23 cellular contexts compared by ENCODE assay signal in genomic region chr6:42212442-42212841, GRCh38. TPM values are rescaled to one million over a fixed set of nuclear protein-coding genes. Genes with fewer than 3 reads are reported as not detected.
DNase-seq lines count a peak whose midpoint lies in the region; ATAC-seq and TF ChIP-seq lines count a peak whose summit lies in the region.
"Had no signal": no experiment of that assay in that cellular context is flagged by ENCODE, and none has a peak within 500 bp of the region (broad histone marks: within the 10 kb centered on the region; RNA-seq: fewer than 3 reads in every experiment).

No MANE protein-coding gene starts in this region.

- TF ChIP-seq EP300 in SK-N-SH (IDR thresholded peaks at IDR 0.05; ENCODE audit: borderline replicate concordance in 1 of 2, low read depth in 1 of 2, low read length in 1 of 2), result no peak

- no peaks in the 10 kb centered on the region for H3K9me3 ChIP-seq in OCI-LY3 (ENCODE audit: insufficient read depth, low read length)
- H3K9me3 ChIP-seq in SK-N-SH, result no peaks in the 10 kb centered on the region
- H3K9me3 ChIP-seq: Caco-2 had no signal

- H3K4me2 ChIP-seq in OCI-LY3 (ENCODE audit: low read length) (peak overlapping the region; percentile 75), SK-N-SH (no peak overlapping the region)

- WGBS in SK-N-SH (ENCODE audit: low lambda C conversion rate), result 58% methylated on average over 3 of the region's 3 CpGs

- ATAC-seq in foreskin keratinocyte (no peak), GM21515 (IDR thresholded peaks at IDR 0.05; ENCODE audit: unreplicated experiment) (no peak), sciatic nerve (no peak)

- H3K4me1 ChIP-seq in OCI-LY3 (ENCODE audit: low read length) (peaks cover 54% of the 10 kb centered on the region), SK-N-SH (ENCODE audit: control insufficient read depth in 1 of 2, insufficient read depth in 2 of 2, low read depth in 1 of 2, low read length in 1 of 2) (peaks cover 8 to 9% of the 10 kb centered on the region in 2 experiments; a peak in 2 of 4 replicates), foreskin keratinocyte (peaks cover 19% of the 10 kb centered on the region)

- intact Hi-C loops in sciatic nerve (cut with DNase I), result no loop called here

- H4K20me1 ChIP-seq in OCI-LY3 (ENCODE audit: insufficient read depth, low read length) (no peaks in the 10 kb centered on the region), SK-N-SH (ENCODE audit: insufficient read depth) (no peaks in the 10 kb centered on the region)

- TF ChIP-seq CTCF in OCI-LY3 (IDR thresholded peaks at IDR 0.05; ENCODE audit: low read depth, low read length) (no peak), SK-N-SH (IDR thresholded peaks at IDR 0.05) (no peak), foreskin keratinocyte (conservative IDR thresholded peaks at IDR 0.05) (no peak)

- no peak overlapping the region for H2AFZ ChIP-seq in OCI-LY3 (ENCODE audit: low read depth, low read length)
- no peak overlapping the region for H2AFZ ChIP-seq in SK-N-SH (ENCODE audit: low read depth)

- peaks cover 43% of the 10 kb centered on the region for H3K79me2 ChIP-seq in OCI-LY3 (ENCODE audit: low read length)
- H3K79me2 ChIP-seq in SK-N-SH (ENCODE audit: insufficient read depth), result peaks cover 40% of the 10 kb centered on the region

- H3K27me3 ChIP-seq in OCI-LY3 (ENCODE audit: low read depth, low read length) (no peaks in the 10 kb centered on the region), SK-N-SH (ENCODE audit: insufficient read depth) (no peaks in the 10 kb centered on the region), foreskin keratinocyte (no peaks in the 10 kb centered on the region)

- CTCF ChIA-PET in SK-N-SH (lab: Yijun Ruan, JAX), result interaction anchor here (6.3 kb wide), 1 partner anchor 335 kb away, joined by 47 read pairs; no protein-coding TSS in a partner anchor

- H3K4me3 ChIP-seq in OCI-LY3 (ENCODE audit: low read length) (peak overlapping the region; percentile 54; the same call in 1 of the 2 replicates), SK-N-SH (ENCODE audit: low read depth in 2 of 2, low read length in 1 of 2) (no peak overlapping the region)

- POLR2A ChIA-PET in SK-N-SH (lab: Yijun Ruan, JAX), result no interaction called here

- H3K27ac ChIP-seq in OCI-LY3 (ENCODE audit: low read length) (peak overlapping the region; percentile 83), SK-N-SH (ENCODE audit: low read depth in 2 of 2, low read length in 1 of 2) (peak overlapping the region in 1 of 2 experiments; percentile 11; a peak in 1 of 4 replicates), foreskin keratinocyte (peak overlapping the region; percentile 4)

- H3K9ac ChIP-seq in OCI-LY3 (ENCODE audit: low read length), result peak overlapping the region; percentile 48; the same call in 1 of the 2 replicates
- H3K9ac ChIP-seq in SK-N-SH, result no peak overlapping the region

- peaks cover 13% of the 10 kb centered on the region for H3F3A ChIP-seq in SK-N-SH (replicated peaks; ENCODE audit: insufficient read depth)

- H3K36me3 ChIP-seq in OCI-LY3 (replicated peaks; ENCODE audit: low read depth, low read length), result peaks cover 38% of the 10 kb centered on the region
- peaks cover 45 to 64% of the 10 kb centered on the region in 2 experiments for H3K36me3 ChIP-seq in SK-N-SH (replicated peaks in 1 of 2; ENCODE audit: control insufficient read depth in 1 of 2, insufficient read depth in 2 of 2, low read length in 1 of 2)

- DNase-seq in NCI-H69 (lab: John Stamatoyannopoulos, UW) (peak; percentile 43), SK-N-SH (no peak), foreskin keratinocyte (peak in 1 of 2 donors; percentile 59), NCI-H2171 (lab: John Stamatoyannopoulos, UW) (no peak), sciatic nerve (ENCODE audit: low spot score) (no peak)
- no peak for DNase-seq in activated naive CD4-positive, alpha-beta T cell (lab: John Stamatoyannopoulos, UW)
- DNase-seq: C1 segment of cervical spinal cord; Caco-2; CD4-positive, alpha-beta memory T cell; HCEC 1CT; NCI-H1092; NCI-H1436 treated with DMSO at 0.1 percent for 48 hours; NCI-H187 treated with DMSO at 0.1 percent for 48 hours; NCI-H446 treated with DMSO at 0.1 percent for 48 hours; NCI-H526; SHP77 had no signal

- H3K9me2 ChIP-seq in SK-N-SH, result no peaks in the 10 kb centered on the region

- no peak for TF ChIP-seq RAD21 in SK-N-SH (IDR thresholded peaks at IDR 0.05; ENCODE audit: low read length)

TF ChIP-seq in SK-N-SH, 30 proteins besides CTCF, POLR2A, EP300 and RAD21:
- TF ChIP-seq MAX (IDR thresholded peaks at IDR 0.05; ENCODE audit: low read depth) (no peak), RFX5 (IDR thresholded peaks at IDR 0.05; ENCODE audit: low read length) (no peak), NFIC (IDR thresholded peaks at IDR 0.05; ENCODE audit: borderline replicate concordance) (0 out of 2 replicates have a peak, but pooled peaks have one; percentile 11)

RNA-seq across cellular contexts. Expression of gene MRPS10, which starts 5.2 kb away (rescaled TPM):
- 29.8 and 35.5 TPM in 2 replicates for polyA plus RNA-seq in SK-N-SH (2012; rRNA removed)
- 47.9 and 55.7 TPM in 2 replicates for polyA plus RNA-seq in SK-N-SH (2012; cell fraction: cytosol; rRNA removed)
- 6.6 and 12.2 TPM in 2 replicates for polyA plus RNA-seq in SK-N-SH (2012; cell fraction: nucleus; rRNA removed)
- 64.2 and 65.2 TPM in 2 replicates for total RNA-seq in foreskin keratinocyte
- polyA plus RNA-seq in foreskin keratinocyte, result 46.2 and 52.4 TPM in 2 replicates
- 23.0 TPM for total RNA-seq in sciatic nerve

RNA-seq across cellular contexts. Expression of gene GUCA1B, which starts 17.7 kb away (rescaled TPM):
- polyA plus RNA-seq in SK-N-SH (2012; rRNA removed), result 1.0 and 1.2 TPM in 2 replicates
- 0.51 and 0.79 TPM in 2 replicates for polyA plus RNA-seq in SK-N-SH (2012; cell fraction: cytosol; rRNA removed)
- polyA plus RNA-seq in SK-N-SH (2012; cell fraction: nucleus; rRNA removed), result 2.2 and 2.4 TPM in 2 replicates
- 0.35 and 0.44 TPM in 2 replicates for total RNA-seq in foreskin keratinocyte
- polyA plus RNA-seq in foreskin keratinocyte, result 0.12 and 0.33 TPM in 2 replicates
- total RNA-seq in sciatic nerve, result 5.3 TPM
- total RNA-seq: RPMI7951 had no signal

RNA-seq across cellular contexts. Expression of gene GUCA1A, which starts 39.3 kb away (rescaled TPM):
- polyA plus RNA-seq in SK-N-SH (2012; rRNA removed) (0.77 and 0.88 TPM in 2 replicates), foreskin keratinocyte (0.04 and 0.16 TPM in 2 replicates)
- 0.68 and 1.3 TPM in 2 replicates for polyA plus RNA-seq in SK-N-SH (2012; cell fraction: cytosol; rRNA removed)
- polyA plus RNA-seq in SK-N-SH (2012; cell fraction: nucleus; rRNA removed), result 0.29 and 0.39 TPM in 2 replicates
- total RNA-seq in foreskin keratinocyte (0.10 TPM in 1 of 2 replicates, not detected in the other), sciatic nerve (not detected)
- total RNA-seq: A673; Caco-2; CD4-positive, alpha-beta memory T cell; OCI-LY7; RPMI7951; SK-MEL-5 had no signal
- polyA plus RNA-seq: CD4-positive, alpha-beta memory T cell; IgD-negative memory B cell had no signal
